Comparison of ENCODE assay signal across 22 cellular contexts in genomic region chr2:166984797-166985196, GRCh38.
"Had no signal": no experiment of that assay in that cellular context is flagged by ENCODE, and none has a peak within 500 bp of the region (broad histone marks: within the 10 kb centered on the region; RNA-seq: fewer than 3 reads in every experiment).

No MANE protein-coding gene starts in this region.

- DNase-seq: cortex of kidney; dorsolateral prefrontal cortex; effector CD8-positive, alpha-beta T cell; foreskin melanocyte; heart left ventricle; hypothalamus; islet precursor cell; mammary epithelial cell; naive thymus-derived CD8-positive, alpha-beta T cell; psoas muscle; spleen; stimulated activated CD4-positive, alpha-beta T cell treated with anti-CD3 and anti-CD28 coated beads, Interleukin-2, amount 100 ng/mL, for 24 hours; stimulated activated CD4-positive, alpha-beta T cell treated with anti-CD3 and anti-CD28 coated beads, Interleukin-4, amount 100 ng/mL, for 4 hours; stimulated activated naive B cell treated with anti-CD40 and anti-IgM and Interleukin-4, amounts not matched to agents 10 μg/mL and 1 μg/mL and 100 μg/mL, for 72 hours; stomach; substantia nigra; trophoblast cell had no signal

- H3K27ac ChIP-seq: dorsolateral prefrontal cortex, heart left ventricle, neutrophil, psoas muscle, spleen, stomach, thoracic aorta had no signal

- H3K4me3 ChIP-seq: dorsolateral prefrontal cortex, heart left ventricle, psoas muscle, spleen, stomach, thoracic aorta had no signal

- ATAC-seq: esophagus mucosa; heart left ventricle; left lobe of liver; naive thymus-derived CD8-positive, alpha-beta T cell; psoas muscle; sciatic nerve; stimulated activated naive B cell treated with anti-CD40 and anti-IgM and Interleukin-4, amounts not matched to agents 10 μg/mL and 1 μg/mL and 100 μg/mL, for 72 hours had no signal
